Comparison of ENCODE assay signal across 9 cellular contexts in the genomic region with DNA sequence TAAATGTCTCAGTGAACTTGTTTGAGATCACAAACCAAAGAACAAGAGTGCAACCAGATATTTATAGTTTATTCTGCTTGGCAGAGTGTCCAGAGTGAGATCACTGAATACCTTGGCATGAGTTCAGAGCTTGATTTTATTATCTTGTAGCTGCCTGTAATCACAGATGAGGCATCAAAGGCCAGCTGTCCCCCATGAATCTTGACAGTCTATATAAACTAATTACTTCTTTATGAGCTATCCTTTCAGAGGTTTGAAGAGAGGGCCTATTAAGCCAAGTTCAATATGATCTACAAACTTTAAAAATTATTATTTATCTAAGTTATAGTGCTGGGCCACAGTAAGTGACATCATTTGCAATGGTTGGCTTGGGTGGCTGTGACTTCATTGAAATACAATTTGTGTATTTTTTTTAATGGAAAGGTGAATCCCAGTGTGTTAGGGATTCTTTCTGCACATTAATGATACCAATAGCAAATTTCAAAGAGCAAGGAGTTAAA.
A peak's percentile ranks its signal among the peaks of the same experiment; 100 is the strongest.
DNase-seq lines count a peak whose midpoint lies in the region; ATAC-seq and TF ChIP-seq lines count a peak whose summit lies in the region.
"Had no signal": no experiment of that assay in that cellular context is flagged by ENCODE, and none has a peak within 500 bp of the region (broad histone marks: within the 10 kb centered on the region; RNA-seq: fewer than 3 reads in every experiment).

No MANE protein-coding gene starts in this region.

- H3K27me3 ChIP-seq in thyroid gland (no peaks in the 10 kb centered on the region), transverse colon (no peaks in the 10 kb centered on the region)

- intact Hi-C loops in left ventricle myocardium superior (cut with micrococcal nuclease) = no loop called here
- intact Hi-C loops in thyroid gland (cut with DNase I) = no loop called here
- intact Hi-C loops in transverse colon (cut with DNase I; ENCODE audit: low total_unique reads) = no loop called here

- ATAC-seq in left ventricle myocardium superior (peak; percentile 87), GM19351 (IDR thresholded peaks at IDR 0.05; ENCODE audit: unreplicated experiment) (no peak)

- H3K4me1 ChIP-seq in thyroid gland (peaks cover 20 to 30% of the 10 kb centered on the region in 2 donors), transverse colon (peaks cover 0 to 14% (median 0%) of the 10 kb centered on the region in 4 donors)

- TF ChIP-seq EP300 in transverse colon (IDR thresholded peaks at IDR 0.05; ENCODE audit: low read depth) = no peak

- DNase-seq in DMS53 (lab: John Stamatoyannopoulos, UW) = peak; percentile 6
- DNase-seq in DMS53 treated with DMSO at 0.1 percent for 48 hours (lab: John Stamatoyannopoulos, UW; ENCODE audit: unreplicated experiment) = no peak
- DNase-seq in left ventricle myocardium superior = no peak
- peak; percentile 16 to 41 for DNase-seq in thyroid gland
- DNase-seq in transverse colon = no peak
- no peak for DNase-seq in HUDEP-2 (lab: John Stamatoyannopoulos, UW; ENCODE audit: unreplicated experiment in 76 of 76)

- in situ Hi-C loops in transverse colon (cut with MboI; ENCODE audit: low pct_ligation_motif_present in 1 of 4, low pct_unique_long_range_greater_than_20kb in 1 of 4, low sequenced_read_pairs in 3 of 4) = no loop called here

- H3K27ac ChIP-seq in VCaP (peak overlapping the region; percentile 33; the same call in 1 of the 2 replicates), thyroid gland (peak overlapping the region; percentile 57 to 76 (median 71)), transverse colon (peak overlapping the region in 2 of 4 donors; percentile 30)
- H3K27ac ChIP-seq: 22Rv1 had no signal

- TF ChIP-seq POLR2A in thyroid gland (IDR thresholded peaks at IDR 0.05) (no peak), transverse colon (IDR thresholded peaks at IDR 0.05) (no peak)

- H3K36me3 ChIP-seq in thyroid gland (no peaks in the 10 kb centered on the region), transverse colon (no peaks in the 10 kb centered on the region)

- TF ChIP-seq CTCF in VCaP (conservative IDR thresholded peaks at IDR 0.05) (no peak), thyroid gland (IDR thresholded peaks at IDR 0.05) (no peak), transverse colon (IDR thresholded peaks at IDR 0.05) (no peak)

- H3K9me3 ChIP-seq in thyroid gland (no peaks in the 10 kb centered on the region), transverse colon (no peaks in the 10 kb centered on the region)

- no peak overlapping the region for H3K4me3 ChIP-seq in thyroid gland (replicated peaks in 1 of 3)
- H3K4me3 ChIP-seq in transverse colon = no peak overlapping the region

Comparison
In these comparisons a context has a peak if more than half of its experiments do, and no peak if none do; other contexts are left out.
1. DNase-seq: peak in DMS53 (single experiment) and thyroid gland (2 of 2); none in DMS53 treated with DMSO at 0.1 percent for 48 hours (single experiment), left ventricle myocardium superior (single experiment), transverse colon (single experiment) and HUDEP-2 (0 of 76).